ENCODE assay signal across 3 cellular contexts in genomic region chr19:1825909-1826556, GRCh38.
TF ChIP-seq lines count a peak whose summit lies in the region.

No MANE protein-coding gene starts in this region.

TF ChIP-seq in A549, 52 proteins besides CTCF, POLR2A, EP300 and RAD21:
- TF ChIP-seq SMC3 (IDR thresholded peaks at IDR 0.05) = peak; percentile 35; the same call in 1 of the 3 replicates
- TF ChIP-seq MAX (IDR thresholded peaks at IDR 0.05) = no peak
- no peak for TF ChIP-seq FOXS1 (CRISPR knock-in tag; IDR thresholded peaks at IDR 0.05)
- TF ChIP-seq NFE2L2 (conservative IDR thresholded peaks at IDR 0.05; ENCODE audit: low read length) = no peak
- no peak for TF ChIP-seq JUN (IDR thresholded peaks at IDR 0.05)
- TF ChIP-seq EHF (CRISPR knock-in tag; IDR thresholded peaks at IDR 0.05) = no peak

TF ChIP-seq in GM12891, 5 proteins besides CTCF, POLR2A, EP300 and RAD21:
- no peak for TF ChIP-seq POLR2AphosphoS5 (IDR thresholded peaks at IDR 0.05; ENCODE audit: low read depth, low read length)
- TF ChIP-seq TAF1 (IDR thresholded peaks at IDR 0.05; ENCODE audit: low read depth, low read length) = no peak
- TF ChIP-seq SPI1 (IDR thresholded peaks at IDR 0.05; ENCODE audit: low read depth, low read length) = no peak
- TF ChIP-seq PAX5 (IDR thresholded peaks at IDR 0.05; ENCODE audit: insufficient read depth, low read length, severe bottlenecking) = no peak
- no peak for TF ChIP-seq POU2F2 (IDR thresholded peaks at IDR 0.05; ENCODE audit: low read depth, low read length)

TF ChIP-seq in H1, 55 proteins besides CTCF, POLR2A, EP300 and RAD21:
- TF ChIP-seq MAX (IDR thresholded peaks at IDR 0.05) (peak; percentile 49; the same call in 1 of the 2 replicates), RBBP5 (IDR thresholded peaks at IDR 0.05; ENCODE audit: borderline replicate concordance, low read depth, low read length) (no peak), GABPA (IDR thresholded peaks at IDR 0.05; ENCODE audit: borderline replicate concordance, insufficient read depth, low read length) (peak; percentile 75; the same call in 1 of the 2 replicates)
